ENCODE assay signal across 2 cellular contexts in the genomic region with DNA sequence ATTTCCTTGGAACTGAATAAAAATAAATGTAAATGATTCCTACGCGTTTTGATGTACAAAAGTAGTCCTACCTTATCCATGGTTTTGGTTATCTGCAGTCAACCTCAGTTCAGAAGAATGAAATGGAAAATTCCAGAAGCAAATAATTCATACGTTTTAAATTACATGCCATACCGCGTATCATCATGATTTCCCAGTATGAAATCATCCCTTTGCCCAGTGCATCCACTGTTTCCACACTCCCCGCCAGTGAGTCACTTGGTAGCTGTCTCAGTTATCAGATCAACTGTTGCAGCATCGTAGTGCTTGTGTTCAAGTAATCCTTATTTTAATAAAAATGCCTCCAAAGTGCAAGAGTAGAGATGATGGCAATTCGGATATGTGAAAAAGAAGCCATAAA.
TF ChIP-seq lines count a peak whose summit lies in the region.

No MANE protein-coding gene starts in this region.

TF ChIP-seq in endothelial cell of umbilical vein, 7 proteins besides CTCF, POLR2A, EP300 and RAD21:
- TF ChIP-seq GATA2 (IDR thresholded peaks at IDR 0.05; ENCODE audit: insufficient read depth, insufficient read length, low read depth, low read length): peak; percentile 26
- TF ChIP-seq MYC (IDR thresholded peaks at IDR 0.05; ENCODE audit: low read depth, low read length): no peak
- TF ChIP-seq MAX (IDR thresholded peaks at IDR 0.05; ENCODE audit: insufficient read depth, insufficient read length): no peak
- peak; percentile 12 for TF ChIP-seq FOS (IDR thresholded peaks at IDR 0.05; ENCODE audit: borderline replicate concordance, insufficient read depth, low read length)

TF ChIP-seq in GM23338, 12 proteins besides CTCF, POLR2A, EP300 and RAD21:
- TF ChIP-seq REST (IDR thresholded peaks at IDR 0.05; ENCODE audit: unreplicated experiment): no peak
